8 cellular contexts compared by ENCODE assay signal in genomic region chr9:136644343-136644592, GRCh38. TPM values are rescaled to one million over a fixed set of nuclear protein-coding genes. Genes with fewer than 3 reads are reported as not detected.
A peak's percentile ranks its signal among the peaks of the same experiment; 100 is the strongest.
DNase-seq lines count a peak whose midpoint lies in the region; ATAC-seq and TF ChIP-seq lines count a peak whose summit lies in the region.

No MANE protein-coding gene starts in this region.

- CTCF ChIA-PET in mammary epithelial cell (lab: Charles Lee; ENCODE audit: low non-redundant PET) = no interaction called here

- in situ Hi-C loops in mammary epithelial cell (cut with MboI; ENCODE audit: low sequenced_read_pairs in 2 of 2) = loop anchor here in 1 of 2 donors (25.0 kb wide), 1 partner anchor 307 kb away; the partner anchor contains the start of gene GPSM1

- H3K4me3 ChIP-seq in HUES48 (ENCODE audit: low read depth, low read length) = peak overlapping the region; percentile 45
- no peak overlapping the region for H3K4me3 ChIP-seq in mammary epithelial cell (replicated peaks in 1 of 3; ENCODE audit: insufficient read depth in 1 of 3, low read depth in 2 of 3, low read length in 3 of 3)
- peak overlapping the region; percentile 51 for H3K4me3 ChIP-seq in lower lobe of right lung

- dilution Hi-C loops in mammary epithelial cell (cut with HindIII; ENCODE audit: low sequenced_read_pairs) = loop anchor here (5.0 kb wide), 6 partner anchors 67 to 277 kb away; partner anchors contain the start of gene DIPK1B

- no peaks in the 10 kb centered on the region for H3K79me2 ChIP-seq in mammary epithelial cell (ENCODE audit: insufficient read depth, low read length)

- H3K36me3 ChIP-seq in HUES48 (ENCODE audit: control insufficient read depth, insufficient read depth, low read length) = no peaks in the 10 kb centered on the region
- H3K36me3 ChIP-seq in mammary epithelial cell (ENCODE audit: insufficient read depth, low read length) = no peaks in the 10 kb centered on the region
- no peaks in the 10 kb centered on the region for H3K36me3 ChIP-seq in lower lobe of right lung

- peak overlapping the region; percentile 54 for H2AFZ ChIP-seq in mammary epithelial cell (ENCODE audit: low read depth, low read length)

- H3K9ac ChIP-seq in HUES48 (ENCODE audit: low read depth, low read length) (no peak overlapping the region), mammary epithelial cell (ENCODE audit: insufficient read depth, low read length) (no peak overlapping the region)

- BruUV-seq in mammary epithelial cell (replicated peaks; lab: Mats Ljungman, UMichigan) = no TSS peak

- no peak overlapping the region for H3K27ac ChIP-seq in HUES48 (ENCODE audit: low read depth, low read length)
- no peak overlapping the region for H3K27ac ChIP-seq in mammary epithelial cell (ENCODE audit: insufficient read depth, low read depth, low read length)
- H3K27ac ChIP-seq in lower lobe of right lung = peak overlapping the region; percentile 89

- WGBS in mammary epithelial cell (ENCODE audit: low coverage, missing lambda C conversion rate) = 0% methylated on average over 4 of the region's 15 CpGs

- intact Hi-C loops in mammary epithelial cell (cut with micrococcal nuclease) (loop anchor here (2.0 to 10.0 kb wide), 3 partner anchors 51 to 499 kb away; partner anchors contain the start of gene SNAPC4), lower lobe of right lung (cut with DNase I) (no loop called here)

- H3K27me3 ChIP-seq in HUES48 (ENCODE audit: control insufficient read depth, insufficient read depth, low read length) (no peaks in the 10 kb centered on the region), mammary epithelial cell (ENCODE audit: insufficient read depth, low read length) (peaks cover 4% of the 10 kb centered on the region), lower lobe of right lung (ENCODE audit: low read depth) (no peaks in the 10 kb centered on the region)

- peak in 1 of 2 donors; percentile 7 for ATAC-seq in lower lobe of right lung
- no peak for ATAC-seq in GM19023 (IDR thresholded peaks at IDR 0.05; ENCODE audit: unreplicated experiment)
- ATAC-seq in stimulated activated naive CD8-positive, alpha-beta T cell treated with anti-CD3 and anti-CD28 coated beads, Interleukin-15, Interleukin-2, amounts not matched to agents 100 U/mL and 50 U/mL, for 24 hours = no peak

- peak overlapping the region; percentile 67 for H3K4me2 ChIP-seq in mammary epithelial cell (ENCODE audit: insufficient read depth, low read depth, low read length)

- H3K9me3 ChIP-seq in HUES48 (ENCODE audit: control insufficient read depth, insufficient read depth, low read length) (no peaks in the 10 kb centered on the region), mammary epithelial cell (replicated peaks; ENCODE audit: insufficient read depth, low read length) (no peaks in the 10 kb centered on the region), lower lobe of right lung (no peaks in the 10 kb centered on the region)

- DNase-seq in Ammon's horn (ENCODE audit: low spot score) (peak; percentile 68), mammary epithelial cell (peak; percentile 39), lower lobe of right lung (peak; percentile 96), Kasumi-1 (lab: John Stamatoyannopoulos, UW) (no peak), GM19240 (ENCODE audit: insufficient read length, low spot score) (no peak)
- DNase-seq in stimulated activated naive CD8-positive, alpha-beta T cell treated with anti-CD3 and anti-CD28 coated beads, Interleukin-15, Interleukin-2, amounts not matched to agents 100 U/mL and 50 U/mL, for 24 hours = no peak

- H4K20me1 ChIP-seq in mammary epithelial cell (ENCODE audit: insufficient read depth, low read length) = no peaks in the 10 kb centered on the region

- H3K4me1 ChIP-seq in HUES48 (ENCODE audit: control insufficient read depth, insufficient read depth, low read length) (no peaks in the 10 kb centered on the region), mammary epithelial cell (ENCODE audit: insufficient read depth, low read length) (peaks cover 10% of the 10 kb centered on the region), lower lobe of right lung (peaks cover 45% of the 10 kb centered on the region)

- no peak for TF ChIP-seq CTCF in mammary epithelial cell (conservative IDR thresholded peaks at IDR 0.05 in 1 of 2, IDR thresholded peaks at IDR 0.05 in 1 of 2; ENCODE audit: extremely low read depth in 1 of 2, insufficient read depth in 1 of 2, low read depth in 1 of 2, low read length in 2 of 2)
- TF ChIP-seq CTCF in lower lobe of right lung (IDR thresholded peaks at IDR 0.05) = no peak

RNA-seq across cellular contexts. Expression of gene EGFL7, which starts 18.4 kb away (rescaled TPM):
- total RNA-seq in mammary epithelial cell = 1 to 10 TPM; 2.8 to 8.2 TPM
- 8.7 TPM for polyA plus RNA-seq in mammary epithelial cell
- polyA minus RNA-seq in mammary epithelial cell = 1.9 TPM
- total RNA-seq in lower lobe of right lung = 230 TPM

RNA-seq across cellular contexts. Expression of gene AGPAT2, which starts 43.0 kb away (rescaled TPM):
- 10 to 100 TPM; 37.3 to 49.6 TPM for total RNA-seq in mammary epithelial cell
- polyA plus RNA-seq in mammary epithelial cell = 42.3 TPM
- polyA minus RNA-seq in mammary epithelial cell = 74.1 TPM
- total RNA-seq in lower lobe of right lung = 106 TPM

Comparison
In these comparisons a context has a peak if more than half of its experiments do, and no peak if none do; other contexts are left out.
1. DNase-seq: peak in Ammon's horn (single experiment), mammary epithelial cell (single experiment) and lower lobe of right lung (single experiment); none in Kasumi-1 (0 of 2), stimulated activated naive CD8-positive, alpha-beta T cell treated with anti-CD3 and anti-CD28 coated beads, Interleukin-15, Interleukin-2, amounts not matched to agents 100 U/mL and 50 U/mL, for 24 hours (single experiment) and GM19240 (single experiment).
2. H3K4me3 ChIP-seq: peak in HUES48 (single experiment) and lower lobe of right lung (single experiment); none in mammary epithelial cell (0 of 3).
3. RNA of gene EGFL7, which starts 18.4 kb away (total RNA-seq): 230 TPM in lower lobe of right lung (single experiment); 2.8 to 8.2 TPM in mammary epithelial cell; every median in the first group is over 10 times any median in the second.